8 cellular contexts compared by ENCODE assay signal in the genomic region with DNA sequence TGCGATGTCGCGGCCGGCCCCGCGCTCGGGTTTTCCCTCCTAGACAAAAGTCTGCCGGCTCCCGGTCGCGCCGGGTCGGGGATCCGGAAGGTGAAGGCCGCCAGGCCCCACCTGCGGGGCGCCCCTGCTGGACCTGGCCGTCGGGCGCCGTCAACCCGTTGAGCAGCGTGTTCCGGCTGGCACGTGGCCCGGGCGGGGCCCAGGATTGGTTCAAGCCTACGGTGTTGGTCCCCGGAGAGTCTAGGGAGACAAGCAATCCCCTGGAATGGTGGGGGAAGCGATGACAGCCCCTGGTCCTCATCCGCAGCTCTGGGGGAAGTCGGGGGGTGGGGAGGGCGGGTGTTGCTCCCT.
DNase-seq lines count a peak whose midpoint lies in the region; ATAC-seq and TF ChIP-seq lines count a peak whose summit lies in the region.
"Not testable (repeated sequence)": the region's sequence is repeated elsewhere in the genome, so short reads cannot be mapped to it uniquely, and the experiment has no call there.

No MANE protein-coding gene starts in this region.

- intact Hi-C loops in right lobe of liver (cut with DNase I); upper lobe of right lung (cut with DNase I): not testable (repeated sequence)

- not testable (repeated sequence) for H3K9me3 Mint-ChIP-seq in activated naive CD4-positive, alpha-beta T cell treated with anti-CD3 and anti-CD28 coated beads, Interleukin-2, amount 50 U/mL, for 72 hours

- H3K36me3 ChIP-seq in right lobe of liver, upper lobe of right lung: not testable (repeated sequence)

- H3K27ac Mint-ChIP-seq in activated naive CD4-positive, alpha-beta T cell treated with anti-CD3 and anti-CD28 coated beads, Interleukin-2, amount 50 U/mL, for 72 hours = not testable (repeated sequence)

- not testable (repeated sequence) for H3K4me1 ChIP-seq in right lobe of liver, upper lobe of right lung

- H3K36me3 Mint-ChIP-seq in activated naive CD4-positive, alpha-beta T cell treated with anti-CD3 and anti-CD28 coated beads, Interleukin-2, amount 50 U/mL, for 72 hours = not testable (repeated sequence)

- TF ChIP-seq CTCF in right lobe of liver (IDR thresholded peaks at IDR 0.05); upper lobe of right lung (IDR thresholded peaks at IDR 0.05): not testable (repeated sequence)

- TF ChIP-seq POLR2A in right lobe of liver (IDR thresholded peaks at IDR 0.05) = not testable (repeated sequence)

- not testable (repeated sequence) for DNase-seq in activated naive CD4-positive, alpha-beta T cell treated with anti-CD3 and anti-CD28 coated beads, Interleukin-2, amount 50 U/mL, for 72 hours (ENCODE audit: low spot score in 2 of 2); right lobe of liver; upper lobe of right lung

- no CpG with 5 or more reads among the region's 33 CpGs for WGBS in right lobe of liver (ENCODE audit: insufficient coverage, low coverage, low lambda C conversion rate, missing lambda C conversion rate)

- H3K27me3 ChIP-seq in right lobe of liver, upper lobe of right lung: not testable (repeated sequence)

- H3K27ac ChIP-seq in right lobe of liver, upper lobe of right lung: not testable (repeated sequence)

- peak; percentile 47 for ATAC-seq in GM18520 (IDR thresholded peaks at IDR 0.05; ENCODE audit: unreplicated experiment)
- ATAC-seq in GM19463 (IDR thresholded peaks at IDR 0.05; ENCODE audit: unreplicated experiment) = peak; percentile 73
- peak; percentile 49 for ATAC-seq in HG02571 (IDR thresholded peaks at IDR 0.05; ENCODE audit: unreplicated experiment)
- ATAC-seq in HG03064 (IDR thresholded peaks at IDR 0.05; ENCODE audit: low read depth, unreplicated experiment) = peak; percentile 44
- peak; percentile 71 for ATAC-seq in HG03521 (IDR thresholded peaks at IDR 0.05; ENCODE audit: unreplicated experiment)
- peak; percentile 87 to 91 for ATAC-seq in activated naive CD4-positive, alpha-beta T cell treated with anti-CD3 and anti-CD28 coated beads, Interleukin-2, amount 50 U/mL, for 72 hours
- ATAC-seq in right lobe of liver = peak; percentile 67 to 72 (median 70)
- ATAC-seq in upper lobe of right lung = peak; percentile 85

- not testable (repeated sequence) for H3K4me3 ChIP-seq in right lobe of liver, upper lobe of right lung

- not testable (repeated sequence) for H3K9me3 ChIP-seq in right lobe of liver, upper lobe of right lung
